ENCODE assay signal across 18 cellular contexts in genomic region chr4:113311047-113311446, GRCh38.
A peak's percentile ranks its signal among the peaks of the same experiment; 100 is the strongest.
DNase-seq lines count a peak whose midpoint lies in the region; ATAC-seq, FAIRE-seq and TF ChIP-seq lines count a peak whose summit lies in the region.
"Had no signal": no experiment of that assay in that cellular context is flagged by ENCODE, and none has a peak within 500 bp of the region (broad histone marks: within the 10 kb centered on the region; RNA-seq: fewer than 3 reads in every experiment).

No MANE protein-coding gene starts in this region.

- H3K27me3 Mint-ChIP-seq in CD4-positive, alpha-beta T cell, result no peaks in the 10 kb centered on the region
- H3K27me3 Mint-ChIP-seq in activated CD4-positive, alpha-beta T cell treated with anti-CD3 and anti-CD28 coated beads, Interleukin-2, amount 10 ng/mL, durations not matched to agents 7 days and 5 days, result peaks cover 6% of the 10 kb centered on the region

- no peak overlapping the region for H3K4me3 Mint-ChIP-seq in CD4-positive, alpha-beta T cell
- H3K4me3 Mint-ChIP-seq in activated CD4-positive, alpha-beta T cell treated with anti-CD3 and anti-CD28 coated beads, Interleukin-2, amount 10 ng/mL, durations not matched to agents 7 days and 5 days, result no peak overlapping the region

- CTCF ChIA-PET in RWPE1 (lab: Yijun Ruan, JAX) (no interaction called here), endothelial cell of umbilical vein (lab: Charles Lee) (no interaction called here)
- CTCF ChIA-PET in CD4-positive, alpha-beta T cell (lab: Charles Lee), result no interaction called here
- CTCF ChIA-PET in activated CD4-positive, alpha-beta T cell treated with anti-CD3 and anti-CD28 coated beads, Interleukin-2, amount 10 ng/mL, durations not matched to agents 7 days and 5 days (lab: Charles Lee), result no interaction called here

- no peaks in the 10 kb centered on the region for H3K36me3 Mint-ChIP-seq in CD4-positive, alpha-beta T cell (ENCODE audit: low read depth)
- H3K36me3 Mint-ChIP-seq in activated CD4-positive, alpha-beta T cell treated with anti-CD3 and anti-CD28 coated beads, Interleukin-2, amount 10 ng/mL, durations not matched to agents 7 days and 5 days (ENCODE audit: low read depth), result no peaks in the 10 kb centered on the region

- BruUV-seq in endothelial cell of umbilical vein (replicated peaks; lab: Mats Ljungman, UMichigan), result no TSS peak

- no peaks in the 10 kb centered on the region for H3K36me3 ChIP-seq in endothelial cell of umbilical vein (ENCODE audit: control insufficient read depth in 2 of 2, extremely low read depth in 1 of 2, insufficient read depth in 2 of 2, low read length in 2 of 2)

- H2AFZ ChIP-seq in endothelial cell of umbilical vein (ENCODE audit: low read depth, low read length), result no peak overlapping the region

- H3K4me1 ChIP-seq in endothelial cell of umbilical vein (ENCODE audit: control insufficient read depth, extremely low read depth, insufficient read depth, low read length), result no peaks in the 10 kb centered on the region

- no peak overlapping the region for H3K4me3 ChIP-seq in endothelial cell of umbilical vein (replicated peaks in 1 of 3; ENCODE audit: insufficient read depth in 1 of 3, low read depth in 1 of 3, low read length in 3 of 3)

- no peak overlapping the region for H3K9ac ChIP-seq in endothelial cell of umbilical vein (replicated peaks; ENCODE audit: extremely low read depth, insufficient read depth, low read length)

- H4K20me1 ChIP-seq in endothelial cell of umbilical vein (replicated peaks; ENCODE audit: control insufficient read depth, extremely low read depth, insufficient read depth, low read length), result no peaks in the 10 kb centered on the region

- intact Hi-C loops in endothelial cell of umbilical vein (cut with micrococcal nuclease), result no loop called here
- intact Hi-C loops in CD4-positive, alpha-beta T cell (cut with DNase I, micrococcal nuclease), result no loop called here

- no peaks in the 10 kb centered on the region for H3K79me2 ChIP-seq in endothelial cell of umbilical vein (ENCODE audit: control insufficient read depth, insufficient read depth, low read length)

- no peak overlapping the region for H3K27ac Mint-ChIP-seq in CD4-positive, alpha-beta T cell
- H3K27ac Mint-ChIP-seq in activated CD4-positive, alpha-beta T cell treated with anti-CD3 and anti-CD28 coated beads, Interleukin-2, amount 10 ng/mL, durations not matched to agents 7 days and 5 days, result no peak overlapping the region

- H3K27ac ChIP-seq in RWPE1, result no peak overlapping the region
- H3K27ac ChIP-seq in endothelial cell of umbilical vein (ENCODE audit: insufficient read depth, low read depth, low read length), result no peak overlapping the region
- no peak overlapping the region for H3K27ac ChIP-seq in CD4-positive, alpha-beta T cell (ENCODE audit: low read depth, low read length)

- H3K9me3 ChIP-seq in endothelial cell of umbilical vein (replicated peaks; ENCODE audit: control insufficient read depth, insufficient read depth, low read length), result no peaks in the 10 kb centered on the region
- H3K9me3 ChIP-seq in CD4-positive, alpha-beta T cell (ENCODE audit: control insufficient read depth, low read length), result no peaks in the 10 kb centered on the region

- no peak for ATAC-seq in CD4-positive, alpha-beta T cell (ENCODE audit: poor library complexity)
- ATAC-seq in HG03139 (IDR thresholded peaks at IDR 0.05; ENCODE audit: unreplicated experiment) (no peak), HG03469 (IDR thresholded peaks at IDR 0.05; ENCODE audit: unreplicated experiment) (no peak)
- ATAC-seq: Panc1, SK-N-SH treated with all-trans-retinoic acid at 6 μM for 48 hours had no signal

- DNase-seq in HTR-8/SVneo (ENCODE audit: insufficient read length, low spot score) (no peak), RWPE1 (ENCODE audit: low spot score) (peak; percentile 84), endothelial cell of umbilical vein (ENCODE audit: low read depth, low spot score) (no peak), kidney glomerular epithelial cell (lab: John Stamatoyannopoulos, UW) (peak; percentile 37)
- DNase-seq in CD4-positive, alpha-beta T cell, result no peak
- DNase-seq in activated CD4-positive, alpha-beta T cell treated with anti-CD3 and anti-CD28 coated beads, Interleukin-2, amount 10 ng/mL, durations not matched to agents 7 days and 5 days, result no peak
- DNase-seq: MV-4-11, NCI-H1436, NCI-H2029, NCI-H2171, NCI-H774, Right ventricle myocardium superior had no signal

- dilution Hi-C loops in endothelial cell of umbilical vein (cut with MboI; ENCODE audit: extremely low pct_ligation_motif_present, low sequenced_read_pairs), result no loop called here

- TF ChIP-seq POLR2A in endothelial cell of umbilical vein (IDR thresholded peaks at IDR 0.05; ENCODE audit: low read depth, low read length), result no peak

- H3K4me2 ChIP-seq in endothelial cell of umbilical vein (ENCODE audit: insufficient read depth, low read length), result no peak overlapping the region

- POLR2A ChIA-PET in RWPE1 (lab: Yijun Ruan, JAX; ENCODE audit: low non-redundant PET), result no interaction called here
- POLR2A ChIA-PET in endothelial cell of umbilical vein (lab: Charles Lee), result no interaction called here
- POLR2A ChIA-PET in CD4-positive, alpha-beta T cell (lab: Charles Lee), result no interaction called here
- POLR2A ChIA-PET in activated CD4-positive, alpha-beta T cell treated with anti-CD3 and anti-CD28 coated beads, Interleukin-2, amount 10 ng/mL, durations not matched to agents 7 days and 5 days (lab: Charles Lee), result no interaction called here

- FAIRE-seq in HTR-8/SVneo (lab: Jason Lieb, UNC), result peak; percentile 62
- FAIRE-seq in endothelial cell of umbilical vein (lab: Jason Lieb, UNC), result no peak
- FAIRE-seq: GM19239, H54 had no signal

- H3K9me1 ChIP-seq in endothelial cell of umbilical vein (replicated peaks; ENCODE audit: control insufficient read depth, extremely low read depth, insufficient read depth, low read length), result no peaks in the 10 kb centered on the region

- peaks cover 0 to 3% of the 10 kb centered on the region in 2 experiments for H3K27me3 ChIP-seq in endothelial cell of umbilical vein (ENCODE audit: control insufficient read depth in 2 of 2, insufficient read depth in 2 of 2, low read length in 2 of 2)
- H3K27me3 ChIP-seq in CD4-positive, alpha-beta T cell (ENCODE audit: control insufficient read depth, insufficient read depth, low read length), result no peaks in the 10 kb centered on the region

- H3K9me3 Mint-ChIP-seq in CD4-positive, alpha-beta T cell, result no peaks in the 10 kb centered on the region
- no peaks in the 10 kb centered on the region for H3K9me3 Mint-ChIP-seq in activated CD4-positive, alpha-beta T cell treated with anti-CD3 and anti-CD28 coated beads, Interleukin-2, amount 10 ng/mL, durations not matched to agents 7 days and 5 days

- no peak for TF ChIP-seq CTCF in RWPE1 (conservative IDR thresholded peaks at IDR 0.05; ENCODE audit: low read depth)
- TF ChIP-seq CTCF in endothelial cell of umbilical vein (IDR thresholded peaks at IDR 0.05; ENCODE audit: extremely low read depth in 1 of 2, insufficient read depth in 1 of 2, low read depth in 1 of 2, low read length in 2 of 2), result no peak
- TF ChIP-seq CTCF in CD4-positive, alpha-beta T cell (IDR thresholded peaks at IDR 0.05), result no peak

- no peaks in the 10 kb centered on the region for H3K4me1 Mint-ChIP-seq in CD4-positive, alpha-beta T cell (ENCODE audit: low read depth)
- no peaks in the 10 kb centered on the region for H3K4me1 Mint-ChIP-seq in activated CD4-positive, alpha-beta T cell treated with anti-CD3 and anti-CD28 coated beads, Interleukin-2, amount 10 ng/mL, durations not matched to agents 7 days and 5 days

TF ChIP-seq in endothelial cell of umbilical vein, 7 proteins besides CTCF, POLR2A, EP300 and RAD21:
- no peak for TF ChIP-seq MAX (IDR thresholded peaks at IDR 0.05; ENCODE audit: insufficient read depth, insufficient read length)
- TF ChIP-seq JUN (IDR thresholded peaks at IDR 0.05; ENCODE audit: borderline replicate concordance, insufficient read depth, insufficient read length, low read depth), result peak; percentile 24
TF ChIP-seq in endothelial cell of umbilical vein: peak in this region for 1.

Comparison
In these comparisons a context has a peak if more than half of its experiments do, and no peak if none do; other contexts are left out.
1. DNase-seq: peak in RWPE1 (single experiment) and kidney glomerular epithelial cell (single experiment); none in HTR-8/SVneo (single experiment), endothelial cell of umbilical vein (single experiment), CD4-positive, alpha-beta T cell (0 of 10) and activated CD4-positive, alpha-beta T cell treated with anti-CD3 and anti-CD28 coated beads, Interleukin-2, amount 10 ng/mL, durations not matched to agents 7 days and 5 days (single experiment).